8 cellular contexts compared by ENCODE assay signal in the genomic region with DNA sequence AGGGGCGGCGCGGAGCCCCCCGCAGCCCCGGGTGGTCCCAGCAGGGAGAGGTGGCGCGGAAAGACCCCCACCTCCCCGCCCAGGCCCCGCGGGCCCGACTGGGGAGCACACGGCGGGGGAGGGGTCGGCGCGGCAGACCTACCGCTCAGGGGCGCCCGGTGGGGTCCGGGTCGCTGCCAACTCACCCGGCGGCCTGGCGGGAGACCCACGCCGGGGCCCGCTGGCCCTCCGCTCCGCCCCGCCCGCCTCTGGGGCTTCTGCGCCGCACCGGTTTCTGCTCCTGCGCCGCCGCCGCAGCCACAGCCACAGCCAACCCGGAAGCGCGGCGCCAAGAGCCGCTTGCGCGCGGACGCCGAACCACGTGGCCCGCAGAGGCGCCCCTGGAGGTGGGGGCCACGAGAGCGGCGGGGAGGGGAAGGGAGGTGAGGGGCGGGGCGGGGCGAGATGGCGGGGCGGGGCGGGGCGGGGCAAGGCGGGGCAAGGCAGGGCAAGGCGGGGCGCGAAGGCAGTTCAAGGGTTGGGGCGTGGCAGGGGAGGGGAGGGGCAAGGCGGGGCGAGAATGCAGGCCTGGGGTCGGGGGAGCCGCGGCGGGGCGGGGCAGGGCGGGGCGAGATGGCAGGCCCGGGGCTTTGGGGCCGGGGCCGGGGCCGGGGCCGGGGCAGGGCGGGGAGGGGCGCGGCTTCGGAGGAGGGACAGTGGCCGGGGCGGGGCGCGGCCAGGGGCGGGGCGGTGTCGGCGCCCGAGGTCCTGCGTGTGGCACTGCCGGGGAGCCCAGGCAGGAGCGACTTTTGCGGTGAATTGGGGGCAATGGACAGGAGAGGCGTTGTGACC. TPM values are rescaled to one million over a fixed set of nuclear protein-coding genes. Genes with fewer than 3 reads are reported as not detected.
DNase-seq lines count a peak whose midpoint lies in the region; ATAC-seq, FAIRE-seq and TF ChIP-seq lines count a peak whose summit lies in the region.

A gene (minus strand): TSS at position 307 of the 831 bp plus-strand sequence. CDS start 1,193 bp downstream, outside the sequence.

- H3K9me3 ChIP-seq in right cardiac atrium (ENCODE audit: control insufficient read depth, low read length): no peaks in the 10 kb centered on the region
- no peaks in the 10 kb centered on the region for H3K9me3 ChIP-seq in uterus

- H3K4me1 ChIP-seq in right cardiac atrium (ENCODE audit: control insufficient read depth, insufficient read depth, low read length): peaks cover 11% of the 10 kb centered on the region
- peaks cover 0 to 9% of the 10 kb centered on the region in 2 donors for H3K4me1 ChIP-seq in uterus

- intact Hi-C loops in T-helper 2 cell treated with Interferon-gamma antibody and Interleukin-4, amounts not matched to agents 100 ng/mL and 5 ng/mL, for 36 hours (cut with micrococcal nuclease): loop anchor here (1.0 to 10.0 kb wide), 9 partner anchors 8 to 1332 kb away; a partner anchor contains a TSS
- intact Hi-C loops in right cardiac atrium (cut with DNase I): no loop called here
- intact Hi-C loops in uterus (cut with DNase I; ENCODE audit: low total_unique reads): no loop called here

- 2% methylated on average over 96 of the region's 98 CpGs for WGBS in right cardiac atrium

- FAIRE-seq in GM18507 (lab: Jason Lieb, UNC): peak; percentile 73

- DNase-seq in GM18507 (ENCODE audit: extremely low spot score, insufficient read length, low read depth) (peak; percentile 77), NCI-H187 treated with DMSO at 0.1 percent for 48 hours (lab: John Stamatoyannopoulos, UW) (peak; percentile 30), anterior cingulate cortex (lab: John Stamatoyannopoulos, UW) (peak; percentile 9 to 92 (median 83)), right cardiac atrium (peak; percentile 92 to 97 (median 97)), putamen (ENCODE audit: low spot score) (peak; percentile 93), uterus (peak; percentile 90 to 93)

- ATAC-seq in HG02938 (IDR thresholded peaks at IDR 0.05; ENCODE audit: unreplicated experiment) (peak; percentile 76), right cardiac atrium (peak; percentile 97)

- H3K27me3 ChIP-seq in right cardiac atrium (ENCODE audit: control insufficient read depth, insufficient read depth) (no peaks in the 10 kb centered on the region), uterus (no peaks in the 10 kb centered on the region)

- H3K27ac ChIP-seq in right cardiac atrium (ENCODE audit: low read length) (peak within 1 kb of the TSS; percentile 63), uterus (peak within 1 kb of the TSS; percentile 66 to 89)

- no peak for TF ChIP-seq CTCF in uterus (IDR thresholded peaks at IDR 0.05)

- TF ChIP-seq POLR2A in uterus (IDR thresholded peaks at IDR 0.05): peak in 1 of 2 donors; percentile 68

- H3K4me3 ChIP-seq in right cardiac atrium (ENCODE audit: low read length) (peak within 1 kb of the TSS; percentile 98), uterus (peak within 1 kb of the TSS; percentile 58 to 100)

- no peaks in the 10 kb centered on the region for H3K36me3 ChIP-seq in uterus

RNA-seq across cellular contexts. Expression of the gene that starts here (rescaled TPM):
- total RNA-seq in T-helper 2 cell treated with Interferon-gamma antibody and Interleukin-4, amounts not matched to agents 100 ng/mL and 5 ng/mL, for 36 hours: 25.0 and 25.5 TPM in 2 replicates
- 1 to 10 TPM; 3.3 to 4.2 (median 3.5) TPM for total RNA-seq in right cardiac atrium
- polyA plus RNA-seq in right cardiac atrium: 2.2 TPM
- total RNA-seq in uterus: 10 to 100 TPM in 2 of 4 donors, 1 to 10 TPM in 2; 4.4 to 12.6 (median 9.0) TPM

Comparison
In these comparisons a context has a peak if more than half of its experiments do, and no peak if none do; other contexts are left out.
1. Peak in every context shown above with its lines: DNase-seq, ATAC-seq, H3K4me3 ChIP-seq and H3K27ac ChIP-seq.
2. DNase-seq: peak in every context shown above with its lines; median percentile 97 in right cardiac atrium; 93 in putamen; 92 in uterus; 83 in anterior cingulate cortex; 77 in GM18507; 30 in NCI-H187 treated with DMSO at 0.1 percent for 48 hours.